8 cellular contexts compared by ENCODE assay signal in genomic region chr17:42251115-42251514, GRCh38. TPM values are rescaled to one million over a fixed set of nuclear protein-coding genes. Genes with fewer than 3 reads are reported as not detected.
DNase-seq lines count a peak whose midpoint lies in the region; ATAC-seq, FAIRE-seq and TF ChIP-seq lines count a peak whose summit lies in the region.

No MANE protein-coding gene starts in this region.

- no peak overlapping the region for H3K27ac ChIP-seq in brain microvascular endothelial cell
- H3K27ac ChIP-seq in tibial artery: no peak overlapping the region

- no peaks in the 10 kb centered on the region for H3K9me3 ChIP-seq in tibial artery

- H3K9me3 Mint-ChIP-seq in naive thymus-derived CD8-positive, alpha-beta T cell: no peaks in the 10 kb centered on the region

- no peak overlapping the region for H3K4me3 Mint-ChIP-seq in naive thymus-derived CD8-positive, alpha-beta T cell

- no peaks in the 10 kb centered on the region for H3K27me3 Mint-ChIP-seq in naive thymus-derived CD8-positive, alpha-beta T cell

- no peak for FAIRE-seq in D721Med (lab: Jason Lieb, UNC)

- no peaks in the 10 kb centered on the region for H3K27me3 ChIP-seq in brain microvascular endothelial cell (replicated peaks)
- H3K27me3 ChIP-seq in tibial artery: no peaks in the 10 kb centered on the region

- in situ Hi-C loops in brain microvascular endothelial cell (cut with HindIII; ENCODE audit: low pct_ligation_motif_present, low sequenced_read_pairs): no loop called here

- H3K4me3 ChIP-seq in brain microvascular endothelial cell (ENCODE audit: low read depth, low read length): no peak overlapping the region
- no peak overlapping the region for H3K4me3 ChIP-seq in tibial artery

- H3K36me3 Mint-ChIP-seq in naive thymus-derived CD8-positive, alpha-beta T cell: peaks cover 0 to under 1% (median 0%) of the 10 kb centered on the region in 3 donors

- peak overlapping the region; percentile 96 to 100 (median 98) for H3K27ac Mint-ChIP-seq in naive thymus-derived CD8-positive, alpha-beta T cell

- intact Hi-C loops in tibial artery (cut with DNase I; ENCODE audit: low total_unique reads): no loop called here

- no peak for ATAC-seq in naive thymus-derived CD8-positive, alpha-beta T cell

- TF ChIP-seq CTCF in D721Med (IDR thresholded peaks at IDR 0.05; ENCODE audit: insufficient read depth, missing control alignments) (peak; percentile 9), LNCAP (IDR thresholded peaks at IDR 0.05) (peak; percentile 30; the same call in 1 of the 2 replicates), brain microvascular endothelial cell (IDR thresholded peaks at IDR 0.05; ENCODE audit: low read depth, low read length, missing control alignments) (peak; percentile 53), tibial artery (IDR thresholded peaks at IDR 0.05) (no peak)

- peaks cover 0 to 46% (median 31%) of the 10 kb centered on the region in 4 donors for H3K4me1 ChIP-seq in tibial artery

- POLR2A ChIA-PET in naive thymus-derived CD8-positive, alpha-beta T cell (lab: Charles Lee): interaction anchor here (0.6 to 6.2 kb wide), 10 partner anchors 8 to 1716 kb away, joined by 3 to 142 read pairs (median 3); partner anchors contain the start of genes NAGLU, STAT3, STAT5A and STAT5B

- peaks cover 32 to 78% (median 72%) of the 10 kb centered on the region in 4 donors for H3K4me1 Mint-ChIP-seq in naive thymus-derived CD8-positive, alpha-beta T cell

- DNase-seq in D721Med (ENCODE audit: insufficient read length, low spot score) (no peak), brain microvascular endothelial cell (no peak), tibial artery (no peak), anterior cingulate cortex (lab: John Stamatoyannopoulos, UW) (no peak), globus pallidus (ENCODE audit: low spot score) (no peak), GM19238 (ENCODE audit: insufficient read length, low spot score) (no peak)
- no peak for DNase-seq in naive thymus-derived CD8-positive, alpha-beta T cell

- H3K36me3 ChIP-seq in brain microvascular endothelial cell (replicated peaks) (no peaks in the 10 kb centered on the region), tibial artery (no peaks in the 10 kb centered on the region)

RNA-seq across cellular contexts. Expression of gene STAT5B, which starts 25.1 kb away (rescaled TPM):
- total RNA-seq in naive thymus-derived CD8-positive, alpha-beta T cell: 100 to 1,000 TPM; 137 to 149 TPM
- 10 to 100 TPM; 66.3 to 94.0 (median 82.8) TPM for polyA plus RNA-seq in naive thymus-derived CD8-positive, alpha-beta T cell

RNA-seq across cellular contexts. Expression of gene STAT5A, which starts 37.2 kb away (rescaled TPM):
- 100 to 1,000 TPM; 117 to 122 TPM for total RNA-seq in naive thymus-derived CD8-positive, alpha-beta T cell
- 100 to 1,000 TPM in 1 of 3 donors, 10 to 100 TPM in 2; 59.6 to 115 (median 89.1) TPM for polyA plus RNA-seq in naive thymus-derived CD8-positive, alpha-beta T cell

RNA-seq across cellular contexts. Expression of gene GHDC, which starts 56.8 kb away (rescaled TPM):
- total RNA-seq in naive thymus-derived CD8-positive, alpha-beta T cell: 10 to 100 TPM; 25.8 to 29.6 TPM
- polyA plus RNA-seq in naive thymus-derived CD8-positive, alpha-beta T cell: 10 to 100 TPM; 15.3 to 21.5 (median 17.3) TPM

Comparison
In these comparisons a context has a peak if more than half of its experiments do, and no peak if none do; other contexts are left out.
1. CTCF ChIP-seq: peak in D721Med (single experiment), LNCAP (single experiment) and brain microvascular endothelial cell (single experiment); none in tibial artery (0 of 2).